Comparison of ENCODE assay signal across 25 cellular contexts in genomic region chr6:87553159-87553765, GRCh38.
"Had no signal": no experiment of that assay in that cellular context is flagged by ENCODE, and none has a peak within 500 bp of the region (broad histone marks: within the 10 kb centered on the region; RNA-seq: fewer than 3 reads in every experiment).

No MANE protein-coding gene starts in this region.

- H3K4me3 Mint-ChIP-seq: activated B cell treated with CpG ODN at 0.5 μM for 24 hours; activated CD4-positive, alpha-beta T cell treated with anti-CD3 and anti-CD28 coated beads for 36 hours; activated naive CD4-positive, alpha-beta T cell treated with anti-CD3 and anti-CD28 coated beads for 36 hours; endodermal cell; mesothelial cell of epicardium; naive thymus-derived CD8-positive, alpha-beta T cell had no signal

- H3K27ac Mint-ChIP-seq: activated B cell treated with CpG ODN at 0.5 μM for 24 hours; activated CD4-positive, alpha-beta T cell treated with anti-CD3 and anti-CD28 coated beads for 36 hours; activated naive CD4-positive, alpha-beta T cell treated with anti-CD3 and anti-CD28 coated beads for 36 hours; endodermal cell; mesothelial cell of epicardium; progenitor cell of endocrine pancreas had no signal

- H3K27me3 Mint-ChIP-seq: activated B cell treated with CpG ODN at 0.5 μM for 24 hours; activated CD4-positive, alpha-beta T cell treated with anti-CD3 and anti-CD28 coated beads for 36 hours; naive thymus-derived CD8-positive, alpha-beta T cell; progenitor cell of endocrine pancreas had no signal

- H3K27ac ChIP-seq: ascending aorta, brain microvascular endothelial cell, esophagus squamous epithelium, spleen, tibial artery had no signal

- H3K4me1 ChIP-seq: ascending aorta, esophagus squamous epithelium, spleen, tibial artery had no signal

- H3K4me1 Mint-ChIP-seq: activated B cell treated with CpG ODN at 0.5 μM for 24 hours; activated CD4-positive, alpha-beta T cell treated with anti-CD3 and anti-CD28 coated beads for 36 hours; mesothelial cell of epicardium had no signal

- H3K4me3 ChIP-seq: ascending aorta, esophagus squamous epithelium, lung, spleen, tibial artery had no signal

- H3K9me3 ChIP-seq: ascending aorta, esophagus squamous epithelium, spleen, tibial artery had no signal

- ATAC-seq: activated CD4-positive, alpha-beta T cell treated with anti-CD3 and anti-CD28 coated beads for 36 hours; naive thymus-derived CD8-positive, alpha-beta T cell; stimulated activated naive CD8-positive, alpha-beta T cell treated with anti-CD3 and anti-CD28 coated beads, Interleukin-15, Interleukin-2, amounts not matched to agents 100 U/mL and 50 U/mL, for 24 hours had no signal

- H3K9me3 Mint-ChIP-seq: activated B cell treated with CpG ODN at 0.5 μM for 24 hours; activated naive CD4-positive, alpha-beta T cell treated with anti-CD3 and anti-CD28 coated beads for 36 hours; endodermal cell; mesothelial cell of epicardium; naive thymus-derived CD8-positive, alpha-beta T cell had no signal

- H3K27me3 ChIP-seq: ascending aorta, brain microvascular endothelial cell, esophagus squamous epithelium, spleen, tibial artery had no signal

- DNase-seq: activated B cell treated with CpG ODN at 0.5 μM for 24 hours; activated CD4-positive, alpha-beta T cell treated with anti-CD3 and anti-CD28 coated beads for 36 hours; activated CD4-positive, alpha-beta T cell treated with anti-CD3 and anti-CD28 coated beads, Interleukin-2, amount 50 U/mL, for 48 hours; activated CD8-positive, alpha-beta memory T cell treated with anti-CD3 and anti-CD28 coated beads, Interleukin-2, amount 50 U/mL, for 48 hours; activated effector memory CD4-positive, alpha-beta T cell treated with Interleukin-2 at 50 U/mL for 16 hours; activated naive CD4-positive, alpha-beta T cell treated with anti-CD3 and anti-CD28 coated beads for 36 hours; activated T-cell treated with anti-CD3 and anti-CD28 coated beads, Interleukin-2, amount 50 U/mL, for 48 hours; brain microvascular endothelial cell; central memory CD4-positive, alpha-beta T cell; endodermal cell; esophagus squamous epithelium; foreskin fibroblast; kidney; naive thymus-derived CD8-positive, alpha-beta T cell; retina; spleen; stimulated activated CD4-positive, alpha-beta T cell treated with anti-CD3 and anti-CD28 coated beads, Interleukin-4, amount 100 ng/mL, for 24 hours; stimulated activated naive CD8-positive, alpha-beta T cell treated with anti-CD3 and anti-CD28 coated beads, Interleukin-15, Interleukin-2, amounts not matched to agents 100 U/mL and 50 U/mL, for 24 hours; T-helper 1 cell; T-helper 9 cell; tibial artery had no signal
